ENCODE assay signal across 11 cellular contexts in genomic region chr4:8215001-8215427, GRCh38. TPM values are rescaled to one million over a fixed set of nuclear protein-coding genes. Genes with fewer than 3 reads are reported as not detected.
DNase-seq lines count a peak whose midpoint lies in the region; ATAC-seq and TF ChIP-seq lines count a peak whose summit lies in the region.
"Had no signal": no experiment of that assay in that cellular context is flagged by ENCODE, and none has a peak within 500 bp of the region (broad histone marks: within the 10 kb centered on the region; RNA-seq: fewer than 3 reads in every experiment).

No MANE protein-coding gene starts in this region.

- H3K27ac ChIP-seq in upper lobe of right lung: no peak overlapping the region

- H3K27me3 ChIP-seq in upper lobe of right lung: no peaks in the 10 kb centered on the region
- H3K27me3 ChIP-seq: BE2C had no signal

- in situ Hi-C loops in GM13976 (cut with MboI; ENCODE audit: low sequenced_read_pairs, unreplicated experiment): no loop called here

- no peak overlapping the region for H3K4me3 ChIP-seq in upper lobe of right lung

- intact Hi-C loops in Right ventricle myocardium inferior (cut with DNase I): no loop called here
- intact Hi-C loops in cardiac septum (cut with DNase I): no loop called here
- intact Hi-C loops in left cardiac atrium (cut with DNase I): no loop called here
- intact Hi-C loops in upper lobe of right lung (cut with DNase I): no loop called here
- intact Hi-C loops in activated CD4-positive, alpha-beta memory T cell treated with anti-CD3 and anti-CD28 coated beads for 36 hours (cut with micrococcal nuclease): no loop called here

- TF ChIP-seq CTCF in upper lobe of right lung (IDR thresholded peaks at IDR 0.05) (no peak), GM13976 (IDR thresholded peaks at IDR 0.05; ENCODE audit: borderline replicate concordance, control extremely low read depth, extremely low read depth, insufficient read depth, missing control alignments) (no peak)

- no peaks in the 10 kb centered on the region for H3K27me3 Mint-ChIP-seq in activated CD4-positive, alpha-beta memory T cell treated with anti-CD3 and anti-CD28 coated beads for 36 hours

- peaks cover 43% of the 10 kb centered on the region for H3K36me3 ChIP-seq in upper lobe of right lung

- POLR2A ChIA-PET in activated CD4-positive, alpha-beta memory T cell treated with anti-CD3 and anti-CD28 coated beads for 36 hours (lab: Charles Lee): no interaction called here

- peak; percentile 41 for ATAC-seq in Right ventricle myocardium inferior
- ATAC-seq in left cardiac atrium: peak; percentile 62 to 79
- peak; percentile 70 for ATAC-seq in upper lobe of right lung

- H3K4me3 Mint-ChIP-seq in activated CD4-positive, alpha-beta memory T cell treated with anti-CD3 and anti-CD28 coated beads for 36 hours: no peak overlapping the region
- H3K4me3 Mint-ChIP-seq: T-helper 1 cell treated with Interleukin-12 subunit alpha and Interleukin-12 subunit beta and Interleukin-4 antibody, amounts not matched to agents 30 μg/mL and 1 μg/mL, for 36 hours had no signal

- no peaks in the 10 kb centered on the region for H3K9me3 ChIP-seq in upper lobe of right lung
- H3K9me3 ChIP-seq: BE2C had no signal

- H3K4me1 ChIP-seq in upper lobe of right lung: peaks cover 5% of the 10 kb centered on the region

- H3K9me3 Mint-ChIP-seq in activated CD4-positive, alpha-beta memory T cell treated with anti-CD3 and anti-CD28 coated beads for 36 hours: no peaks in the 10 kb centered on the region
- H3K9me3 Mint-ChIP-seq: T-helper 1 cell treated with Interleukin-12 subunit alpha and Interleukin-12 subunit beta and Interleukin-4 antibody, amounts not matched to agents 30 μg/mL and 1 μg/mL, for 36 hours had no signal

- no peak for DNase-seq in Right ventricle myocardium inferior (ENCODE audit: missing footprints)
- no peak for DNase-seq in cardiac septum (ENCODE audit: low spot score)
- DNase-seq in left cardiac atrium: no peak
- peak; percentile 69 for DNase-seq in upper lobe of right lung
- no peak for DNase-seq in activated CD4-positive, alpha-beta memory T cell treated with anti-CD3 and anti-CD28 coated beads for 36 hours
- no peak for DNase-seq in GM13976 (ENCODE audit: low spot score)
- no peak for DNase-seq in cerebellum (ENCODE audit: low spot score)
- DNase-seq: activated gamma-delta T cell, BE2C had no signal

- CTCF ChIA-PET in activated CD4-positive, alpha-beta memory T cell treated with anti-CD3 and anti-CD28 coated beads for 36 hours (lab: Charles Lee): interaction anchor here (1.3 kb wide), 1 partner anchor 188 kb away, joined by 4 read pairs; no protein-coding TSS in a partner anchor

- peaks cover 12% of the 10 kb centered on the region for H3K4me1 Mint-ChIP-seq in activated CD4-positive, alpha-beta memory T cell treated with anti-CD3 and anti-CD28 coated beads for 36 hours (ENCODE audit: low read depth)

- peaks cover 6% of the 10 kb centered on the region for H3K36me3 Mint-ChIP-seq in activated CD4-positive, alpha-beta memory T cell treated with anti-CD3 and anti-CD28 coated beads for 36 hours

- no peak overlapping the region for H3K27ac Mint-ChIP-seq in activated CD4-positive, alpha-beta memory T cell treated with anti-CD3 and anti-CD28 coated beads for 36 hours
- H3K27ac Mint-ChIP-seq: T-helper 1 cell treated with Interleukin-12 subunit alpha and Interleukin-12 subunit beta and Interleukin-4 antibody, amounts not matched to agents 30 μg/mL and 1 μg/mL, for 36 hours had no signal

TF ChIP-seq in PFSK-1, 5 proteins besides CTCF, POLR2A, EP300 and RAD21:
- TF ChIP-seq POLR2AphosphoS5 (IDR thresholded peaks at IDR 0.05; ENCODE audit: low read depth, low read length) (no peak), REST (IDR thresholded peaks at IDR 0.05; ENCODE audit: insufficient read depth in 1 of 2, low read depth in 2 of 2, low read length in 2 of 2) (peak; percentile 75 to 85), TAF1 (IDR thresholded peaks at IDR 0.05; ENCODE audit: borderline replicate concordance, insufficient read depth, low read length) (no peak)

RNA-seq across cellular contexts. Expression of gene SH3TC1, which starts 15.9 kb away (rescaled TPM):
- 11.2 TPM for total RNA-seq in Right ventricle myocardium inferior
- 16.5 TPM for total RNA-seq in cardiac septum
- polyA plus RNA-seq in PFSK-1 (2012; ENCODE audit: insufficient read length, low read depth): 88.3 TPM
- 10 to 100 TPM; 11.7 to 30.9 TPM for total RNA-seq in left cardiac atrium
- total RNA-seq in upper lobe of right lung: 71.7 TPM
- 10 to 100 TPM; 28.5 to 28.8 TPM for total RNA-seq in activated CD4-positive, alpha-beta memory T cell treated with anti-CD3 and anti-CD28 coated beads for 36 hours
- 5.6 TPM for total RNA-seq in cerebellum

RNA-seq across cellular contexts. Expression of gene HTRA3, which starts 54.5 kb away (rescaled TPM):
- 131 TPM for total RNA-seq in Right ventricle myocardium inferior
- 50.8 TPM for total RNA-seq in cardiac septum
- polyA plus RNA-seq in PFSK-1 (2012; ENCODE audit: insufficient read length, low read depth): not detected
- total RNA-seq in left cardiac atrium: 10 to 100 TPM; 48.5 to 78.2 TPM
- 25.0 TPM for total RNA-seq in upper lobe of right lung
- total RNA-seq in activated CD4-positive, alpha-beta memory T cell treated with anti-CD3 and anti-CD28 coated beads for 36 hours: not detected
- 2.4 TPM for total RNA-seq in cerebellum

RNA-seq across cellular contexts. Expression of gene ABLIM2, which starts 56.4 kb away (rescaled TPM):
- total RNA-seq in Right ventricle myocardium inferior (24.9 TPM), cardiac septum (22.6 TPM), left cardiac atrium (10 to 100 TPM; 14.3 to 23.1 TPM), upper lobe of right lung (12.7 TPM), cerebellum (14.2 TPM)
- 2.7 TPM for polyA plus RNA-seq in PFSK-1 (2012; ENCODE audit: insufficient read length, low read depth)
- total RNA-seq in activated CD4-positive, alpha-beta memory T cell treated with anti-CD3 and anti-CD28 coated beads for 36 hours: under 1 TPM; 0.55 to 0.63 TPM
